In genomic region chrX:119693032-119693995, GRCh38 we compare ENCODE assay signal across 1 cellular context.
TF ChIP-seq lines count a peak whose summit lies in the region.

TSS of gene SEPTIN6 (minus strand) at chrX:119693168. CDS start at chrX:119693105, 63 bp downstream.

TF ChIP-seq in K562, 482 proteins besides CTCF, POLR2A, EP300 and RAD21 (continued from another document and continues in another):
- TF ChIP-seq ATF1 (CRISPR knock-in tag; IDR thresholded peaks at IDR 0.05), result no peak
- TF ChIP-seq ATF1 (tag; IDR thresholded peaks at IDR 0.05), result peak; percentile 87
- no peak for TF ChIP-seq ARID3B (CRISPR knock-in tag; IDR thresholded peaks at IDR 0.05; ENCODE audit: borderline replicate concordance)
- TF ChIP-seq ZBTB9 (CRISPR knock-in tag; IDR thresholded peaks at IDR 0.05), result 0 out of 2 replicates have a peak, but pooled peaks have one; percentile 15
- peak; percentile 70 for TF ChIP-seq CXXC5 (CRISPR knock-in tag; IDR thresholded peaks at IDR 0.05)
- peak; percentile 77; the same call in 1 of the 2 replicates for TF ChIP-seq ZNF740 (CRISPR knock-in tag; IDR thresholded peaks at IDR 0.05)
- peak in 1 of 2 experiments; percentile 30; a peak in 1 of 4 replicates for TF ChIP-seq ZNF740 (tag; IDR thresholded peaks at IDR 0.05)
- TF ChIP-seq POLR2B (IDR thresholded peaks at IDR 0.05; ENCODE audit: low read depth, partially characterized antibody), result peak; percentile 72
- peak; percentile 76 for TF ChIP-seq SUPT5H (IDR thresholded peaks at IDR 0.05)
- peak; percentile 81 for TF ChIP-seq CREM (IDR thresholded peaks at IDR 0.05; ENCODE audit: low read depth)
- TF ChIP-seq TFAP4 (CRISPR knock-in tag; IDR thresholded peaks at IDR 0.05; ENCODE audit: borderline replicate concordance), result peak; percentile 56
- TF ChIP-seq TGIF2 (CRISPR knock-in tag; IDR thresholded peaks at IDR 0.05), result no peak
- no peak for TF ChIP-seq LARP7 (IDR thresholded peaks at IDR 0.05)
- TF ChIP-seq DNMT1 (IDR thresholded peaks at IDR 0.05), result no peak
- TF ChIP-seq AFF1 (IDR thresholded peaks at IDR 0.05; ENCODE audit: low read depth in 1 of 2, partially characterized antibody in 2 of 2), result peak in 1 of 2 experiments; percentile 70
- no peak for TF ChIP-seq PHB2 (IDR thresholded peaks at IDR 0.05; ENCODE audit: low read depth)
- peak; percentile 78 for TF ChIP-seq TCF7L2 (IDR thresholded peaks at IDR 0.05; ENCODE audit: low read depth, low read length)
- peak; percentile 23; the same call in 1 of the 2 replicates for TF ChIP-seq PML (IDR thresholded peaks at IDR 0.05; ENCODE audit: low read length)
- no peak for TF ChIP-seq ZNF24 (IDR thresholded peaks at IDR 0.05)
- 0 out of 4 replicates have a peak, but pooled peaks of 1 of the 2 experiments have one; percentile 11 for TF ChIP-seq MLLT1 (IDR thresholded peaks at IDR 0.05)
- TF ChIP-seq POLR2AphosphoS5 (IDR thresholded peaks at IDR 0.05; ENCODE audit: control insufficient read depth, insufficient read depth, low read depth, low read length), result peak; percentile 85
- peak; percentile 91 for TF ChIP-seq TBP (optimal IDR thresholded peaks at IDR 0.05; ENCODE audit: low read depth, low read length)
- TF ChIP-seq SRF (CRISPR knock-in tag; IDR thresholded peaks at IDR 0.05), result 0 out of 4 replicates have a peak, but pooled peaks of 1 of the 2 experiments have one; percentile 35
- peak in 1 of 2 experiments; percentile 99; a peak in 2 of 4 replicates for TF ChIP-seq FOXK2 (conservative IDR thresholded peaks at IDR 0.05 in 1 of 2, IDR thresholded peaks at IDR 0.05 in 1 of 2; ENCODE audit: low read depth in 2 of 2)
- peak; percentile 90 for TF ChIP-seq RBFOX2 (IDR thresholded peaks at IDR 0.05; ENCODE audit: low read depth, low read length)
- peak; percentile 21 for TF ChIP-seq SAP30 (IDR thresholded peaks at IDR 0.05; ENCODE audit: borderline replicate concordance, insufficient read depth, low read depth, low read length, poor library complexity, severe bottlenecking)
- no peak for TF ChIP-seq ZSCAN32 (CRISPR knock-in tag; IDR thresholded peaks at IDR 0.05)
- TF ChIP-seq KLF13 (tag; IDR thresholded peaks at IDR 0.05; ENCODE audit: borderline replicate concordance, low read depth), result peak; percentile 84; the same call in 1 of the 2 replicates
- peak; percentile 26 to 98; a peak in 3 of 4 replicates for TF ChIP-seq NONO (IDR thresholded peaks at IDR 0.05; ENCODE audit: low read depth in 2 of 2, low read length in 1 of 2)
- peak; percentile 70 for TF ChIP-seq BHLHE40 (IDR thresholded peaks at IDR 0.05; ENCODE audit: low read length)
- peak; percentile 73 for TF ChIP-seq PCBP1 (IDR thresholded peaks at IDR 0.05; ENCODE audit: low read depth, low read length, poor library complexity, severe bottlenecking)
- peak; percentile 99 for TF ChIP-seq PRDM10 (IDR thresholded peaks at IDR 0.05; ENCODE audit: partially characterized antibody)
- no peak for TF ChIP-seq SMAD1 (IDR thresholded peaks at IDR 0.05; ENCODE audit: low read depth, low read length, partially characterized antibody)
- no peak for TF ChIP-seq ZKSCAN3 (CRISPR knock-in tag; IDR thresholded peaks at IDR 0.05)
- TF ChIP-seq TEAD1 (CRISPR knock-in tag; IDR thresholded peaks at IDR 0.05), result 0 out of 4 replicates have a peak, but pooled peaks of 1 of the 2 experiments have one; percentile 4
- 0 out of 2 replicates have a peak, but pooled peaks have one; percentile 39 for TF ChIP-seq HNRNPL (IDR thresholded peaks at IDR 0.05; ENCODE audit: low read depth, low read length)
- peak; percentile 46 for TF ChIP-seq RBBP5 (IDR thresholded peaks at IDR 0.05; ENCODE audit: borderline replicate concordance, insufficient read depth, low read length, poor library complexity, severe bottlenecking)
- 0 out of 2 replicates have a peak, but pooled peaks have one; percentile 41 for TF ChIP-seq MTA3 (IDR thresholded peaks at IDR 0.05; ENCODE audit: borderline replicate concordance)
- peak; percentile 59 to 68 for TF ChIP-seq MNT (conservative IDR thresholded peaks at IDR 0.05)
- no peak for TF ChIP-seq ZBTB5 (IDR thresholded peaks at IDR 0.05)
- no peak for TF ChIP-seq ZFP91 (CRISPR knock-in tag; IDR thresholded peaks at IDR 0.05)
